In the genomic region with DNA sequence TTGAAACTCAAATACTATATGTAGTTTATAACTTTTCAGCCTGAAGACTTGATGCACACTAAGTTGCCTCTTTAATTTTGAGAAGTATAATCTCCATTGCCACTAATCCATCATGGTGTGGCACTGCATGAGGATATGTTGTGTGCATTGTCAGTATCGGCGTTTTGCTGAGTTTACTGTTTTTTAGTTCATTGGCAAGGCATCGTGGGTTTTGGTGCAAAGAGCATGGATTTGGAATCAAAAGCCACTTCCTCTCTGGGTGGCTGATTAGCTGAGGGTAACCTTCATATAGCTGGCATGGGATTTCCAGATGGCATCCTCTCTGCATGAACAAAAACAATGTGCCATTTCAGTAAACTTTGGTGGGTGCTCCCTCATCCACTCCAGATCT, we compare ENCODE assay signal across 28 cellular contexts. TPM values are rescaled to one million over a fixed set of nuclear protein-coding genes. Genes with fewer than 3 reads are reported as not detected.
DNase-seq lines count a peak whose midpoint lies in the region; ATAC-seq and TF ChIP-seq lines count a peak whose summit lies in the region.
"Had no signal": no experiment of that assay in that cellular context is flagged by ENCODE, and none has a peak within 500 bp of the region (broad histone marks: within the 10 kb centered on the region; RNA-seq: fewer than 3 reads in every experiment).

No MANE protein-coding gene starts in this region.

- no peaks in the 10 kb centered on the region for H3K9me3 Mint-ChIP-seq in activated T-helper 2 cell treated with anti-CD3 and anti-CD28 coated beads, Interferon-gamma antibody, Interleukin-2, Interleukin-4, amounts not matched to agents 10 μg/mL and 5 μg/mL and 100 μg/mL, durations not matched to agents 14 hours and 24 hours and 36 hours

- 38% methylated on average over 3 of the region's 3 CpGs for WGBS in esophagus muscularis mucosa

- peaks cover 0 to 48% of the 10 kb centered on the region in 2 donors for H3K4me1 ChIP-seq in right atrium auricular region
- peaks cover 48 to 86% (median 67%) of the 10 kb centered on the region in 4 donors for H3K4me1 ChIP-seq in esophagus muscularis mucosa
- H3K4me1 ChIP-seq in rectal smooth muscle tissue (ENCODE audit: control insufficient read depth, insufficient read depth, low read length), result peaks cover 25% of the 10 kb centered on the region
- peaks cover 0 to 9% of the 10 kb centered on the region in 2 donors for H3K4me1 ChIP-seq in uterus

- H3K27ac Mint-ChIP-seq in activated T-helper 2 cell treated with anti-CD3 and anti-CD28 coated beads, Interferon-gamma antibody, Interleukin-2, Interleukin-4, amounts not matched to agents 10 μg/mL and 5 μg/mL and 100 μg/mL, durations not matched to agents 14 hours and 24 hours and 36 hours, result no peak overlapping the region
- H3K27ac Mint-ChIP-seq: mesothelial cell of epicardium had no signal

- no peak for DNase-seq in right atrium auricular region (ENCODE audit: low spot score)
- no peak for DNase-seq in Right ventricle myocardium superior
- DNase-seq in esophagus muscularis mucosa (ENCODE audit: extremely low spot score), result no peak
- no peak for DNase-seq in uterus
- DNase-seq in activated T-helper 2 cell treated with anti-CD3 and anti-CD28 coated beads, Interferon-gamma antibody, Interleukin-2, Interleukin-4, amounts not matched to agents 10 μg/mL and 5 μg/mL and 100 μg/mL, durations not matched to agents 14 hours and 24 hours and 36 hours (ENCODE audit: low spot score), result no peak
- no peak for DNase-seq in NCI-H1417 (lab: John Stamatoyannopoulos, UW)
- no peak for DNase-seq in foreskin melanocyte
- DNase-seq: activated CD4-positive, alpha-beta T cell treated with anti-CD3 and anti-CD28 coated beads for 48 hours; activated naive CD4-positive, alpha-beta T cell treated with anti-CD3 and anti-CD28 coated beads, Interleukin-2, amount 50 U/mL, for 16 hours; activated T-cell treated with anti-CD3 and anti-CD28 coated beads, Interleukin-2, amount 50 U/mL, for 48 hours; effector memory CD4-positive, alpha-beta T cell; glutamatergic neuron; left colon; NCI-H1105 treated with DMSO at 0.1 percent for 48 hours; NCI-H2081; NCI-H510A; nephron progenitor cell; NK-92 treated with Interleukin-12 subunit alpha and Interleukin-12 subunit beta, amount 100 ng/mL, for 24 hours; stimulated activated CD4-positive, alpha-beta T cell treated with anti-CD3 and anti-CD28 coated beads, Interleukin-4, amount 100 ng/mL, for 1 hour; stimulated activated naive CD4-positive, alpha-beta T cell treated with Interleukin-2 at 50 U/mL for 16 hours; T-helper 2 cell; upper lobe of left lung had no signal

- no peak for TF ChIP-seq CTCF in right atrium auricular region (IDR thresholded peaks at IDR 0.05)
- TF ChIP-seq CTCF in esophagus muscularis mucosa (IDR thresholded peaks at IDR 0.05), result no peak
- no peak for TF ChIP-seq CTCF in uterus (IDR thresholded peaks at IDR 0.05)

- H3K27me3 ChIP-seq in right atrium auricular region, result no peaks in the 10 kb centered on the region
- no peaks in the 10 kb centered on the region for H3K27me3 ChIP-seq in esophagus muscularis mucosa
- no peaks in the 10 kb centered on the region for H3K27me3 ChIP-seq in rectal smooth muscle tissue (ENCODE audit: control insufficient read depth, insufficient read depth, low read length)
- H3K27me3 ChIP-seq in uterus, result no peaks in the 10 kb centered on the region
- H3K27me3 ChIP-seq: upper lobe of left lung had no signal

- no peaks in the 10 kb centered on the region for H3K4me1 Mint-ChIP-seq in activated T-helper 2 cell treated with anti-CD3 and anti-CD28 coated beads, Interferon-gamma antibody, Interleukin-2, Interleukin-4, amounts not matched to agents 10 μg/mL and 5 μg/mL and 100 μg/mL, durations not matched to agents 14 hours and 24 hours and 36 hours (ENCODE audit: low read depth)

- TF ChIP-seq EP300 in esophagus muscularis mucosa (IDR thresholded peaks at IDR 0.05), result no peak

- H3K36me3 ChIP-seq in right atrium auricular region (no peaks in the 10 kb centered on the region), esophagus muscularis mucosa (no peaks in the 10 kb centered on the region), rectal smooth muscle tissue (ENCODE audit: control insufficient read depth, insufficient read depth, low read length) (no peaks in the 10 kb centered on the region), uterus (no peaks in the 10 kb centered on the region)
- H3K36me3 ChIP-seq: upper lobe of left lung had no signal

- H3K4me3 Mint-ChIP-seq in activated T-helper 2 cell treated with anti-CD3 and anti-CD28 coated beads, Interferon-gamma antibody, Interleukin-2, Interleukin-4, amounts not matched to agents 10 μg/mL and 5 μg/mL and 100 μg/mL, durations not matched to agents 14 hours and 24 hours and 36 hours (ENCODE audit: low read depth), result no peak overlapping the region
- H3K4me3 Mint-ChIP-seq: mesothelial cell of epicardium, nephron progenitor cell had no signal

- intact Hi-C loops in Right ventricle myocardium superior (cut with DNase I), result no loop called here
- intact Hi-C loops in esophagus muscularis mucosa (cut with DNase I), result no loop called here
- intact Hi-C loops in uterus (cut with DNase I; ENCODE audit: low total_unique reads), result no loop called here
- intact Hi-C loops in activated T-helper 2 cell treated with anti-CD3 and anti-CD28 coated beads, Interferon-gamma antibody, Interleukin-2, Interleukin-4, amounts not matched to agents 10 μg/mL and 5 μg/mL and 100 μg/mL, durations not matched to agents 14 hours and 24 hours and 36 hours (cut with micrococcal nuclease), result no loop called here

- H3K27me3 Mint-ChIP-seq in activated T-helper 2 cell treated with anti-CD3 and anti-CD28 coated beads, Interferon-gamma antibody, Interleukin-2, Interleukin-4, amounts not matched to agents 10 μg/mL and 5 μg/mL and 100 μg/mL, durations not matched to agents 14 hours and 24 hours and 36 hours (ENCODE audit: low read depth), result no peaks in the 10 kb centered on the region

- H3K4me3 ChIP-seq in right atrium auricular region (no peak overlapping the region), esophagus muscularis mucosa (peak overlapping the region in 3 of 4 donors; percentile 12 to 20 (median 17)), rectal smooth muscle tissue (ENCODE audit: low read length) (no peak overlapping the region), uterus (no peak overlapping the region)
- H3K4me3 ChIP-seq: smooth muscle cell, upper lobe of left lung had no signal

- H3K27ac ChIP-seq in right atrium auricular region (peak overlapping the region; percentile 64 to 84), esophagus muscularis mucosa (replicated peaks in 1 of 4) (peak overlapping the region; percentile 84 to 99 (median 96)), rectal smooth muscle tissue (ENCODE audit: low read depth, low read length) (peak overlapping the region; percentile 64), uterus (peak overlapping the region; percentile 68 to 80)
- H3K27ac ChIP-seq: C4-2B, HL-60 had no signal

- H3K36me3 Mint-ChIP-seq in activated T-helper 2 cell treated with anti-CD3 and anti-CD28 coated beads, Interferon-gamma antibody, Interleukin-2, Interleukin-4, amounts not matched to agents 10 μg/mL and 5 μg/mL and 100 μg/mL, durations not matched to agents 14 hours and 24 hours and 36 hours (ENCODE audit: low read depth), result no peaks in the 10 kb centered on the region
- H3K36me3 Mint-ChIP-seq: mesothelial cell of epicardium had no signal

- H3K9me3 ChIP-seq in right atrium auricular region (no peaks in the 10 kb centered on the region), esophagus muscularis mucosa (no peaks in the 10 kb centered on the region), uterus (no peaks in the 10 kb centered on the region)
- H3K9me3 ChIP-seq: upper lobe of left lung had no signal

- TF ChIP-seq POLR2A in esophagus muscularis mucosa (IDR thresholded peaks at IDR 0.05; ENCODE audit: low read depth), result no peak
- no peak for TF ChIP-seq POLR2A in uterus (IDR thresholded peaks at IDR 0.05)

- no peak for ATAC-seq in Right ventricle myocardium superior (ENCODE audit: poor library complexity)
- ATAC-seq: esophagus mucosa, left colon had no signal

- H3K9ac ChIP-seq in rectal smooth muscle tissue (ENCODE audit: low read length), result no peak overlapping the region

RNA-seq across cellular contexts. Expression of gene FHL1, which starts 38.7 kb away (rescaled TPM):
- total RNA-seq in right atrium auricular region, result 1,000 to 10,000 TPM in 1 of 2 donors, 100 to 1,000 TPM in 1; 869 to 2,468 TPM
- 808 TPM for total RNA-seq in Right ventricle myocardium superior
- 1,000 to 10,000 TPM; 2,189 to 3,092 (median 2,823) TPM for total RNA-seq in esophagus muscularis mucosa
- 100 to 1,000 TPM; 279 to 745 (median 469) TPM for total RNA-seq in uterus
- 4.5 and 8.1 TPM in 2 replicates for total RNA-seq in activated T-helper 2 cell treated with anti-CD3 and anti-CD28 coated beads, Interferon-gamma antibody, Interleukin-2, Interleukin-4, amounts not matched to agents 10 μg/mL and 5 μg/mL and 100 μg/mL, durations not matched to agents 14 hours and 24 hours and 36 hours

Comparison
In these comparisons a context has a peak if more than half of its experiments do, and no peak if none do; other contexts are left out.
1. H3K4me3 ChIP-seq: peak in esophagus muscularis mucosa (3 of 4); none in right atrium auricular region (0 of 2), rectal smooth muscle tissue (single experiment) and uterus (0 of 2).
2. RNA of gene FHL1, which starts 38.7 kb away (total RNA-seq): 2,189 to 3,092 TPM in esophagus muscularis mucosa, 869 to 2,468 TPM in right atrium auricular region, 808 TPM in Right ventricle myocardium superior (single experiment) and 279 to 745 TPM in uterus; 4.5 to 8.1 TPM in activated T-helper 2 cell treated with anti-CD3 and anti-CD28 coated beads, Interferon-gamma antibody, Interleukin-2, Interleukin-4, amounts not matched to agents 10 μg/mL and 5 μg/mL and 100 μg/mL, durations not matched to agents 14 hours and 24 hours and 36 hours; every median in the first group is over 10 times any median in the second.
3. Peak in every context shown above with its lines, with median percentiles within 50 percentile points of each other: H3K27ac ChIP-seq.